ENCODE assay signal across 25 cellular contexts in genomic region chr12:27025116-27025515, GRCh38. TPM values are rescaled to one million over a fixed set of nuclear protein-coding genes. Genes with fewer than 3 reads are reported as not detected.
DNase-seq lines count a peak whose midpoint lies in the region; ATAC-seq, FAIRE-seq and TF ChIP-seq lines count a peak whose summit lies in the region.
"Had no signal": no experiment of that assay in that cellular context is flagged by ENCODE, and none has a peak within 500 bp of the region (broad histone marks: within the 10 kb centered on the region; RNA-seq: fewer than 3 reads in every experiment).

No MANE protein-coding gene starts in this region.

- TF ChIP-seq POLR2A in H54 (IDR thresholded peaks at IDR 0.05; ENCODE audit: low read depth, low read length) (no peak), GM18505 (IDR thresholded peaks at IDR 0.05; ENCODE audit: borderline replicate concordance, extremely low read depth, insufficient read depth, insufficient read length) (no peak)

- peak; percentile 89 for FAIRE-seq in H54 (lab: Jason Lieb, UNC)

- ATAC-seq in CD4-positive, alpha-beta T cell (ENCODE audit: poor library complexity) = no peak
- no peak for ATAC-seq in activated T-helper 17 cell treated with anti-CD3 and anti-CD28 coated beads, Interleukin-2, amount 50 U/mL, for 72 hours (replicated peaks)
- ATAC-seq in GM18505 (IDR thresholded peaks at IDR 0.05; ENCODE audit: unreplicated experiment) = no peak
- ATAC-seq: CD8-positive, alpha-beta T cell; natural killer cell treated with Interleukin-12 subunit alpha and Interleukin-12 subunit beta and Interleukin-15 and Interleukin-18, amount 100 ng/mL, for 72 hours; Right ventricle myocardium inferior had no signal

- TF ChIP-seq CTCF in CD4-positive, alpha-beta T cell (IDR thresholded peaks at IDR 0.05) = no peak
- no peak for TF ChIP-seq CTCF in foreskin fibroblast (IDR thresholded peaks at IDR 0.05; ENCODE audit: low read depth, low read length)

- DNase-seq in CD4-positive, alpha-beta T cell = no peak
- DNase-seq in H54 (ENCODE audit: insufficient read length, low spot score) (no peak), foreskin fibroblast (peak; percentile 23 to 48), dedifferentiated amniotic fluid mesenchymal stem cell (ENCODE audit: extremely low spot score) (no peak), HuH-7.5 (ENCODE audit: low spot score) (no peak)
- DNase-seq in effector CD4-positive, alpha-beta T cell = no peak
- DNase-seq: activated CD4-positive, alpha-beta T cell treated with anti-CD3 and anti-CD28 coated beads for 48 hours; activated CD8-positive, alpha-beta memory T cell treated with anti-CD3 and anti-CD28 coated beads, Interleukin-2, amount 50 U/mL, for 4 hours; activated gamma-delta T cell; amygdala; CD8-positive, alpha-beta T cell; DMS53; esophagus squamous epithelium; midbrain; NCI-H1694; sigmoid colon; stimulated activated naive CD4-positive, alpha-beta T cell treated with Interleukin-2 at 50 U/mL for 16 hours; SW 1271 had no signal

- H3K36me3 Mint-ChIP-seq in CD4-positive, alpha-beta T cell (ENCODE audit: low read depth) = peaks cover 62% of the 10 kb centered on the region
- peaks cover 55% of the 10 kb centered on the region for H3K36me3 Mint-ChIP-seq in activated T-helper 17 cell treated with anti-CD3 and anti-CD28 coated beads, Interleukin-2, amount 50 U/mL, for 72 hours (ENCODE audit: low read depth)

- intact Hi-C loops in CD4-positive, alpha-beta T cell (cut with DNase I, micrococcal nuclease) = loop anchor here in 1 of 2 experiments (10.0 kb wide), 2 partner anchors 920 to 1170 kb away; partner anchors contain the start of gene CCDC91

- peak overlapping the region; percentile 23 for H3K27ac Mint-ChIP-seq in CD4-positive, alpha-beta T cell
- peak overlapping the region; percentile 68 for H3K27ac Mint-ChIP-seq in activated T-helper 17 cell treated with anti-CD3 and anti-CD28 coated beads, Interleukin-2, amount 50 U/mL, for 72 hours
- H3K27ac Mint-ChIP-seq: CD8-positive, alpha-beta T cell; natural killer cell treated with Interleukin-12 subunit alpha and Interleukin-12 subunit beta and Interleukin-15 and Interleukin-18, amount 100 ng/mL, for 72 hours had no signal

- H3K27me3 Mint-ChIP-seq in CD4-positive, alpha-beta T cell = no peaks in the 10 kb centered on the region
- H3K27me3 Mint-ChIP-seq in activated T-helper 17 cell treated with anti-CD3 and anti-CD28 coated beads, Interleukin-2, amount 50 U/mL, for 72 hours = no peaks in the 10 kb centered on the region
- H3K27me3 Mint-ChIP-seq: central memory CD8-positive, alpha-beta T cell; IgD-negative memory B cell; natural killer cell treated with Interleukin-12 subunit alpha and Interleukin-12 subunit beta and Interleukin-15 and Interleukin-18, amount 100 ng/mL, for 72 hours had no signal

- no peaks in the 10 kb centered on the region for H3K9me3 Mint-ChIP-seq in CD4-positive, alpha-beta T cell
- H3K9me3 Mint-ChIP-seq in activated T-helper 17 cell treated with anti-CD3 and anti-CD28 coated beads, Interleukin-2, amount 50 U/mL, for 72 hours = no peaks in the 10 kb centered on the region
- H3K9me3 Mint-ChIP-seq: CD8-positive, alpha-beta T cell; central memory CD8-positive, alpha-beta T cell; IgD-negative memory B cell; natural killer cell treated with Interleukin-12 subunit alpha and Interleukin-12 subunit beta and Interleukin-15 and Interleukin-18, amount 100 ng/mL, for 72 hours had no signal

- H3K4me1 Mint-ChIP-seq in CD4-positive, alpha-beta T cell (ENCODE audit: low read depth) = peaks cover 43% of the 10 kb centered on the region
- peaks cover 22% of the 10 kb centered on the region for H3K4me1 Mint-ChIP-seq in activated T-helper 17 cell treated with anti-CD3 and anti-CD28 coated beads, Interleukin-2, amount 50 U/mL, for 72 hours

- H3K4me3 Mint-ChIP-seq in CD4-positive, alpha-beta T cell = peak overlapping the region; percentile 91
- H3K4me3 Mint-ChIP-seq in activated T-helper 17 cell treated with anti-CD3 and anti-CD28 coated beads, Interleukin-2, amount 50 U/mL, for 72 hours = peak overlapping the region; percentile 17
- H3K4me3 Mint-ChIP-seq: CD8-positive, alpha-beta T cell had no signal

- no peak overlapping the region for H3K4me3 ChIP-seq in foreskin fibroblast (ENCODE audit: low read depth in 1 of 2, low read length in 2 of 2)
- H3K4me3 ChIP-seq: esophagus squamous epithelium, sigmoid colon, tibial nerve had no signal

- H3K27ac ChIP-seq in CD4-positive, alpha-beta T cell (ENCODE audit: low read depth, low read length) = no peak overlapping the region
- H3K27ac ChIP-seq: esophagus squamous epithelium, sigmoid colon, tibial nerve had no signal

- POLR2A ChIA-PET in CD4-positive, alpha-beta T cell (lab: Charles Lee) = no interaction called here

- no peaks in the 10 kb centered on the region for H3K9me3 ChIP-seq in CD4-positive, alpha-beta T cell (ENCODE audit: control insufficient read depth, low read length)
- H3K9me3 ChIP-seq: esophagus squamous epithelium, sigmoid colon, tibial nerve had no signal

- H3K27me3 ChIP-seq in CD4-positive, alpha-beta T cell (ENCODE audit: control insufficient read depth, insufficient read depth, low read length) = no peaks in the 10 kb centered on the region
- H3K27me3 ChIP-seq: esophagus squamous epithelium, sigmoid colon, tibial nerve had no signal

- CTCF ChIA-PET in CD4-positive, alpha-beta T cell (lab: Charles Lee) = no interaction called here

RNA-seq across cellular contexts. Expression of gene MED21, which starts 2.8 kb away (rescaled TPM):
- total RNA-seq in CD4-positive, alpha-beta T cell = 100 to 1,000 TPM; 103 to 107 TPM
- 10 to 100 TPM; 32.6 to 36.0 TPM for total RNA-seq in activated T-helper 17 cell treated with anti-CD3 and anti-CD28 coated beads, Interleukin-2, amount 50 U/mL, for 72 hours

RNA-seq across cellular contexts. Expression of gene TM7SF3, which starts 10.9 kb away (rescaled TPM):
- total RNA-seq in CD4-positive, alpha-beta T cell = 1 to 10 TPM; 8.3 to 9.5 TPM
- 10 to 100 TPM; 30.7 to 42.7 TPM for total RNA-seq in activated T-helper 17 cell treated with anti-CD3 and anti-CD28 coated beads, Interleukin-2, amount 50 U/mL, for 72 hours

RNA-seq across cellular contexts. Expression of gene C12orf71, which starts 57.3 kb away (rescaled TPM):
- total RNA-seq in CD4-positive, alpha-beta T cell = not detected
- total RNA-seq in activated T-helper 17 cell treated with anti-CD3 and anti-CD28 coated beads, Interleukin-2, amount 50 U/mL, for 72 hours = not detected
- total RNA-seq: CD8-positive, alpha-beta T cell; esophagus squamous epithelium; natural killer cell treated with Interleukin-12 subunit alpha and Interleukin-12 subunit beta and Interleukin-15 and Interleukin-18, amount 100 ng/mL, for 72 hours; Right ventricle myocardium inferior; sigmoid colon; tibial nerve had no signal

Comparison
In these comparisons a context has a peak if more than half of its experiments do, and no peak if none do; other contexts are left out.
1. DNase-seq: peak in foreskin fibroblast (2 of 2); none in CD4-positive, alpha-beta T cell (0 of 10), H54 (single experiment), effector CD4-positive, alpha-beta T cell (single experiment), dedifferentiated amniotic fluid mesenchymal stem cell (single experiment) and HuH-7.5 (single experiment).